26 cellular contexts compared by ENCODE assay signal in the genomic region with DNA sequence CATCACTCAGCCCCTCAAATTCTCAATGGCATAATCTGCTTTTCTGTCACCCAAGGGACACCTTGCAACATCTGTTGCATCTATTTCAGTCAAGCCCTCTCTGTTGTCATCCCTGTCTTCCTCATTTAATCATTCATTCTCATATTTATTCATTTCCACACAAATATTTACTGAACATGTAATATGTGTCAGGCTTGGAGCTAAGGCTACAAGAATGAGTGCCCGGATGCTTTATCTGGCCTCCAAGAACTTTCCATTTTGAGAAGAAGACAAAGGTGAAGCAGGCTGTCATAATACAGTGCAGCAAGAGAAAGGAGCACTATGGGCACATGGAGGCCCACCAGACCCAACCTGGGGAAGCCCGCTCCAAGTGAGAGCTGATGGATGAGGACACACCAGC. TPM values are rescaled to one million over a fixed set of nuclear protein-coding genes. Genes with fewer than 3 reads are reported as not detected.
"Had no signal": no experiment of that assay in that cellular context is flagged by ENCODE, and none has a peak within 500 bp of the region (broad histone marks: within the 10 kb centered on the region; RNA-seq: fewer than 3 reads in every experiment).

No MANE protein-coding gene starts in this region.

- H3K4me3 ChIP-seq: dorsolateral prefrontal cortex, heart right ventricle, neural progenitor cell, prostate gland, right lobe of liver, spleen, testis, transverse colon had no signal

- H3K36me3 ChIP-seq: heart right ventricle, neural progenitor cell, prostate gland, right lobe of liver, transverse colon had no signal

- H3K27ac Mint-ChIP-seq: naive thymus-derived CD8-positive, alpha-beta T cell; neural progenitor cell; stimulated activated naive B cell treated with anti-CD40 and anti-IgM and Interleukin-4, amounts not matched to agents 10 μg/mL and 1 μg/mL and 100 μg/mL, for 72 hours; stimulated activated naive CD8-positive, alpha-beta T cell treated with anti-CD3 and anti-CD28 coated beads, Interleukin-15, amount 100 ng/mL, for 72 hours had no signal

- H3K27me3 ChIP-seq: neural progenitor cell, right lobe of liver, spleen, testis, transverse colon had no signal

- H3K27me3 Mint-ChIP-seq: naive thymus-derived CD8-positive, alpha-beta T cell; stimulated activated naive B cell treated with anti-CD40 and anti-IgM and Interleukin-4, amounts not matched to agents 10 μg/mL and 1 μg/mL and 100 μg/mL, for 72 hours; stimulated activated naive CD8-positive, alpha-beta T cell treated with anti-CD3 and anti-CD28 coated beads, Interleukin-15, amount 100 ng/mL, for 72 hours had no signal

- ATAC-seq: naive thymus-derived CD8-positive, alpha-beta T cell; stimulated activated naive B cell treated with anti-CD40 and anti-IgM and Interleukin-4, amounts not matched to agents 10 μg/mL and 1 μg/mL and 100 μg/mL, for 72 hours had no signal

- H3K4me1 Mint-ChIP-seq: neural progenitor cell had no signal

- H3K4me1 ChIP-seq: neural progenitor cell, parathyroid adenoma, prostate gland, right lobe of liver, testis had no signal

- H3K36me3 Mint-ChIP-seq: naive thymus-derived CD8-positive, alpha-beta T cell; neural progenitor cell; stimulated activated naive B cell treated with anti-CD40 and anti-IgM and Interleukin-4, amounts not matched to agents 10 μg/mL and 1 μg/mL and 100 μg/mL, for 72 hours had no signal

- H3K9me3 Mint-ChIP-seq: naive thymus-derived CD8-positive, alpha-beta T cell; neural progenitor cell; stimulated activated naive B cell treated with anti-CD40 and anti-IgM and Interleukin-4, amounts not matched to agents 10 μg/mL and 1 μg/mL and 100 μg/mL, for 72 hours; stimulated activated naive CD8-positive, alpha-beta T cell treated with anti-CD3 and anti-CD28 coated beads, Interleukin-15, amount 100 ng/mL, for 72 hours had no signal

- H3K27ac ChIP-seq: dorsolateral prefrontal cortex, neural progenitor cell, parathyroid adenoma, prostate gland, right lobe of liver, testis, transverse colon had no signal

- DNase-seq: cortex of kidney; dorsolateral prefrontal cortex; effector CD8-positive, alpha-beta T cell; heart right ventricle; hypothalamus; naive thymus-derived CD8-positive, alpha-beta T cell; occipital lobe; right lobe of liver; spleen; stimulated activated CD4-positive, alpha-beta T cell treated with anti-CD3 and anti-CD28 coated beads, Interleukin-15, amount 100 ng/mL, for 24 hours; stimulated activated CD4-positive, alpha-beta T cell treated with anti-CD3 and anti-CD28 coated beads, Interleukin-1b, Interleukin-23, amount 100 ng/mL, for 48 hours; stimulated activated CD4-positive, alpha-beta T cell treated with anti-CD3 and anti-CD28 coated beads, Interleukin-4, amount 100 ng/mL, for 24 hours; stimulated activated naive B cell treated with anti-CD40 and anti-IgM and Interleukin-4, amounts not matched to agents 10 μg/mL and 1 μg/mL and 100 μg/mL, for 72 hours; stimulated activated naive CD8-positive, alpha-beta T cell treated with anti-CD3 and anti-CD28 coated beads, Interleukin-15, amount 100 ng/mL, for 72 hours; testis; transverse colon had no signal

- H3K4me3 Mint-ChIP-seq: naive thymus-derived CD8-positive, alpha-beta T cell; neural progenitor cell; stimulated activated naive B cell treated with anti-CD40 and anti-IgM and Interleukin-4, amounts not matched to agents 10 μg/mL and 1 μg/mL and 100 μg/mL, for 72 hours; stimulated activated naive CD8-positive, alpha-beta T cell treated with anti-CD3 and anti-CD28 coated beads, Interleukin-15, amount 100 ng/mL, for 72 hours had no signal

- H3K9me3 ChIP-seq: heart right ventricle, prostate gland, right lobe of liver, spleen, testis, transverse colon had no signal

RNA-seq across cellular contexts. Expression of a gene that starts 15.6 kb away (rescaled TPM):
- total RNA-seq: fibroblast of lung, glomerular endothelial cell, lung microvascular endothelial cell, renal cortical epithelial cell had no signal

RNA-seq across cellular contexts. Expression of a gene that starts 34.4 kb away (rescaled TPM):
- total RNA-seq: fibroblast of lung; glomerular endothelial cell; liver; lung microvascular endothelial cell; mesenteric fat pad; naive thymus-derived CD8-positive, alpha-beta T cell; prostate gland; right lobe of liver; subcutaneous adipose tissue; transverse colon had no signal
